8 cellular contexts compared by ENCODE assay signal in genomic region chr3:48446043-48446424, GRCh38. TPM values are rescaled to one million over a fixed set of nuclear protein-coding genes. Genes with fewer than 3 reads are reported as not detected.
A peak's percentile ranks its signal among the peaks of the same experiment; 100 is the strongest.
DNase-seq lines count a peak whose midpoint lies in the region; ATAC-seq and TF ChIP-seq lines count a peak whose summit lies in the region.

No MANE protein-coding gene starts in this region.

- intact Hi-C loops in CD4-positive, alpha-beta memory T cell (cut with micrococcal nuclease), result loop anchor here (1.0 kb wide), 2 partner anchors 10 to 33 kb away; no protein-coding TSS in a partner anchor

- peak overlapping the region; percentile 76 for H3K9ac ChIP-seq in OCI-LY3 (ENCODE audit: low read length)

- H3K9me3 ChIP-seq in CD4-positive, alpha-beta memory T cell (ENCODE audit: control insufficient read depth in 1 of 2, low read length in 2 of 2), result no peaks in the 10 kb centered on the region
- H3K9me3 ChIP-seq in OCI-LY3 (ENCODE audit: insufficient read depth, low read length) (no peaks in the 10 kb centered on the region), neutrophil (no peaks in the 10 kb centered on the region)

- H2AFZ ChIP-seq in OCI-LY3 (ENCODE audit: low read depth, low read length), result peak overlapping the region; percentile 81

- H3K79me2 ChIP-seq in OCI-LY3 (ENCODE audit: low read length), result peaks cover 56% of the 10 kb centered on the region

- ATAC-seq in activated CD4-positive, CD25-positive, alpha-beta regulatory T cell treated with anti-CD3 and anti-CD28 coated beads, Interleukin-2, amount 50 U/mL, for 24 hours, result no peak
- no peak for ATAC-seq in GM18907 (IDR thresholded peaks at IDR 0.05; ENCODE audit: unreplicated experiment)

- H3K4me3 ChIP-seq in CD4-positive, alpha-beta memory T cell (ENCODE audit: low read length in 2 of 2), result peak overlapping the region; percentile 48 to 84
- H3K4me3 ChIP-seq in OCI-LY3 (ENCODE audit: low read length) (peak overlapping the region; percentile 89), neutrophil (ENCODE audit: low read depth in 1 of 2, low read length in 1 of 2) (peak overlapping the region; percentile 80 to 90)

- POLR2A ChIA-PET in CD4-positive, alpha-beta memory T cell (lab: Charles Lee; ENCODE audit: partially characterized antibody), result interaction anchor here (0.7 to 5.4 kb wide), 16 partner anchors 9 to 258 kb away, joined by 3 to 56 read pairs (median 6); partner anchors contain the start of genes CDC25A, PFKFB4 and PLXNB1

- H3K4me3 Mint-ChIP-seq in CD4-positive, alpha-beta memory T cell, result peak overlapping the region; percentile 83 to 96 (median 90)
- peak overlapping the region; percentile 92 for H3K4me3 Mint-ChIP-seq in endothelial cell (ENCODE audit: unreplicated experiment)

- H3K9me3 Mint-ChIP-seq in CD4-positive, alpha-beta memory T cell, result peaks cover 0 to 3% (median 0%) of the 10 kb centered on the region in 8 donors
- no peaks in the 10 kb centered on the region for H3K9me3 Mint-ChIP-seq in endothelial cell (ENCODE audit: unreplicated experiment)

- peaks cover 25 to 55% (median 41%) of the 10 kb centered on the region in 4 donors for H3K4me1 Mint-ChIP-seq in CD4-positive, alpha-beta memory T cell
- H3K4me1 Mint-ChIP-seq in endothelial cell (ENCODE audit: unreplicated experiment), result peaks cover 27% of the 10 kb centered on the region

- peak overlapping the region; percentile 91 to 97 (median 96) for H3K27ac Mint-ChIP-seq in CD4-positive, alpha-beta memory T cell
- H3K27ac Mint-ChIP-seq in endothelial cell (ENCODE audit: unreplicated experiment), result peak overlapping the region; percentile 46

- CTCF ChIA-PET in CD4-positive, alpha-beta memory T cell (lab: Charles Lee; ENCODE audit: partially characterized antibody), result interaction anchor here (1.0 to 5.0 kb wide), 9 partner anchors 8 to 104 kb away, joined by 3 to 87 read pairs (median 3); no protein-coding TSS in a partner anchor

- peaks cover 4% of the 10 kb centered on the region; the same call in 1 of the 2 replicates for H4K20me1 ChIP-seq in OCI-LY3 (ENCODE audit: insufficient read depth, low read length)

- DNase-seq in CD4-positive, alpha-beta memory T cell, result no peak
- no peak for DNase-seq in endothelial cell (ENCODE audit: low spot score)
- no peak for DNase-seq in NCI-H345 (lab: John Stamatoyannopoulos, UW)
- no peak for DNase-seq in DMS 273 treated with DMSO at 0.1 percent for 48 hours (lab: John Stamatoyannopoulos, UW)

- TF ChIP-seq CTCF in OCI-LY3 (IDR thresholded peaks at IDR 0.05; ENCODE audit: low read depth, low read length) (no peak), endothelial cell (IDR thresholded peaks at IDR 0.05; ENCODE audit: unreplicated experiment) (no peak), neutrophil (IDR thresholded peaks at IDR 0.05) (no peak)

- peaks cover 18 to 39% of the 10 kb centered on the region in 2 donors for H3K36me3 Mint-ChIP-seq in CD4-positive, alpha-beta memory T cell
- peaks cover 3% of the 10 kb centered on the region for H3K36me3 Mint-ChIP-seq in endothelial cell (ENCODE audit: low read depth, unreplicated experiment)

- peak overlapping the region; percentile 68 for H3K27ac ChIP-seq in CD4-positive, alpha-beta memory T cell (ENCODE audit: low read depth, low read length)
- H3K27ac ChIP-seq in OCI-LY3 (ENCODE audit: low read length) (no peak overlapping the region), neutrophil (peak overlapping the region; percentile 86)

- H3K27me3 ChIP-seq in CD4-positive, alpha-beta memory T cell (ENCODE audit: insufficient read depth, low read length), result no peaks in the 10 kb centered on the region
- no peaks in the 10 kb centered on the region for H3K27me3 ChIP-seq in OCI-LY3 (ENCODE audit: low read depth, low read length)
- no peaks in the 10 kb centered on the region for H3K27me3 ChIP-seq in neutrophil

- H3K4me1 ChIP-seq in CD4-positive, alpha-beta memory T cell (ENCODE audit: insufficient read depth, low read length), result peaks cover 36% of the 10 kb centered on the region
- H3K4me1 ChIP-seq in OCI-LY3 (ENCODE audit: low read length), result peaks cover 24% of the 10 kb centered on the region
- peaks cover 31% of the 10 kb centered on the region in 2 experiments for H3K4me1 ChIP-seq in neutrophil (ENCODE audit: control insufficient read depth in 1 of 2, insufficient read depth in 1 of 2, low read depth in 1 of 2, low read length in 1 of 2)

- H3K27me3 Mint-ChIP-seq in CD4-positive, alpha-beta memory T cell, result no peaks in the 10 kb centered on the region
- H3K27me3 Mint-ChIP-seq in endothelial cell (ENCODE audit: unreplicated experiment), result peaks cover 7% of the 10 kb centered on the region

- peak overlapping the region; percentile 79 for H3K4me2 ChIP-seq in OCI-LY3 (ENCODE audit: low read length)

- peaks cover 31% of the 10 kb centered on the region for H3K36me3 ChIP-seq in CD4-positive, alpha-beta memory T cell (ENCODE audit: insufficient read depth, low read length)
- H3K36me3 ChIP-seq in OCI-LY3 (replicated peaks; ENCODE audit: low read depth, low read length), result peaks cover 22% of the 10 kb centered on the region
- H3K36me3 ChIP-seq in neutrophil, result peaks cover 33% of the 10 kb centered on the region

RNA-seq across cellular contexts. Expression of gene ATRIP, which starts 0.5 kb away (rescaled TPM):
- 10 to 100 TPM; 14.9 to 15.2 TPM for total RNA-seq in CD4-positive, alpha-beta memory T cell
- polyA plus RNA-seq in CD4-positive, alpha-beta memory T cell, result 10 to 100 TPM; 11.3 to 15.4 TPM
- total RNA-seq in endothelial cell (ENCODE audit: unreplicated experiment), result 11.2 TPM

RNA-seq across cellular contexts. Expression of gene TMA7, which starts 6.0 kb away (rescaled TPM):
- total RNA-seq in CD4-positive, alpha-beta memory T cell, result 100 to 1,000 TPM; 309 to 310 TPM
- polyA plus RNA-seq in CD4-positive, alpha-beta memory T cell, result 100 to 1,000 TPM; 765 to 952 TPM
- total RNA-seq in endothelial cell (ENCODE audit: unreplicated experiment), result 326 TPM

RNA-seq across cellular contexts. Expression of gene CCDC51, which starts 6.1 kb away (rescaled TPM):
- 1 to 10 TPM; 5.1 to 5.4 TPM for total RNA-seq in CD4-positive, alpha-beta memory T cell
- 10 to 100 TPM in 1 of 2 donors, 1 to 10 TPM in 1; 6.6 to 13.3 TPM for polyA plus RNA-seq in CD4-positive, alpha-beta memory T cell
- 11.8 TPM for total RNA-seq in endothelial cell (ENCODE audit: unreplicated experiment)

RNA-seq across cellular contexts. Expression of gene PLXNB1, which starts 16.1 kb away (rescaled TPM):
- 1 to 10 TPM; 2.6 to 5.0 TPM for total RNA-seq in CD4-positive, alpha-beta memory T cell
- polyA plus RNA-seq in CD4-positive, alpha-beta memory T cell, result under 1 TPM in 1 of 2 donors, not detected in 1; 0.48 TPM
- 68.7 TPM for total RNA-seq in endothelial cell (ENCODE audit: unreplicated experiment)

RNA-seq across cellular contexts. Expression of gene SHISA5, which starts 57.9 kb away (rescaled TPM):
- 100 to 1,000 TPM; 218 TPM for total RNA-seq in CD4-positive, alpha-beta memory T cell
- polyA plus RNA-seq in CD4-positive, alpha-beta memory T cell, result 100 to 1,000 TPM; 434 to 470 TPM
- total RNA-seq in endothelial cell (ENCODE audit: unreplicated experiment), result 283 TPM
